ENCODE assay signal across 24 cellular contexts in genomic region chr9:87766697-87767096, GRCh38. TPM values are rescaled to one million over a fixed set of nuclear protein-coding genes. Genes with fewer than 3 reads are reported as not detected.
DNase-seq lines count a peak whose midpoint lies in the region; ATAC-seq, FAIRE-seq and TF ChIP-seq lines count a peak whose summit lies in the region.
"Had no signal": no experiment of that assay in that cellular context is flagged by ENCODE, and none has a peak within 500 bp of the region (broad histone marks: within the 10 kb centered on the region; RNA-seq: fewer than 3 reads in every experiment).

No MANE protein-coding gene starts in this region.

- no peak overlapping the region for H3T11ph ChIP-seq in H9 (ENCODE audit: low read length)

- no peak overlapping the region for H4K91ac ChIP-seq in H9 (ENCODE audit: insufficient read length, low read depth, low read length)

- WGBS in H9 (ENCODE audit: extremely low coverage, insufficient read length, low lambda C conversion rate) = no CpG with 5 or more reads among the region's 1 CpG

- peaks cover 4% of the 10 kb centered on the region for H3K27me3 Mint-ChIP-seq in H9 (ENCODE audit: low read depth)
- peaks cover 5% of the 10 kb centered on the region for H3K27me3 Mint-ChIP-seq in activated T-helper 17 cell treated with anti-CD3 and anti-CD28 coated beads, Interleukin-2, amount 50 U/mL, for 72 hours
- H3K27me3 Mint-ChIP-seq in activated T-cell treated with anti-CD3 and anti-CD28 coated beads, Interleukin-2, amount 50 U/mL, for 4 hours (ENCODE audit: low read depth) = peaks cover 8% of the 10 kb centered on the region

- dilution Hi-C loops in keratinocyte (cut with MboI; ENCODE audit: extremely low pct_ligation_motif_present, low sequenced_read_pairs) = no loop called here

- no peak overlapping the region for H2BK120ac ChIP-seq in H9 (ENCODE audit: low read depth, low read length, poor library complexity, severe bottlenecking)

- H4K20me1 ChIP-seq in H9 (ENCODE audit: control insufficient read depth, insufficient read depth, insufficient read length) (no peaks in the 10 kb centered on the region), keratinocyte (ENCODE audit: control insufficient read depth, extremely low read depth, insufficient read depth, low read length) (no peaks in the 10 kb centered on the region)

- H3K27ac ChIP-seq in C4-2B (peak overlapping the region; percentile 61), H9 (ENCODE audit: insufficient read length, low read depth, low read length) (no peak overlapping the region), keratinocyte (ENCODE audit: control insufficient read depth, insufficient read depth, low read length) (peak overlapping the region; percentile 47)
- H3K27ac ChIP-seq: KMS-11, parathyroid adenoma, SJSA1, thoracic aorta had no signal

- H3K9me1 ChIP-seq in keratinocyte (ENCODE audit: control insufficient read depth, extremely low read depth, insufficient read depth, low read length) = no peaks in the 10 kb centered on the region

- no peak overlapping the region for H2BK12ac ChIP-seq in H9 (ENCODE audit: insufficient read length, low read depth, low read length)

- H2AFZ ChIP-seq in H9 (ENCODE audit: low read length) = no peak overlapping the region
- H2AFZ ChIP-seq in keratinocyte (ENCODE audit: control insufficient read depth, low read length) = peak overlapping the region; percentile 49
- H2AFZ ChIP-seq: parathyroid adenoma had no signal

- H4K5ac ChIP-seq in H9 (ENCODE audit: insufficient read length, low read depth, low read length) = no peak overlapping the region

- H3K4me2 ChIP-seq in H9 (ENCODE audit: insufficient read depth, insufficient read length, low read length) = no peak overlapping the region
- H3K4me2 ChIP-seq in keratinocyte (ENCODE audit: control insufficient read depth, extremely low read depth, insufficient read depth, low read depth, low read length) = peak overlapping the region; percentile 50
- H3K4me2 ChIP-seq: KMS-11 had no signal

- no peak overlapping the region for H3K23ac ChIP-seq in H9 (ENCODE audit: insufficient read length, low read depth, low read length)

- no peak overlapping the region for H3K4me3 ChIP-seq in keratinocyte (ENCODE audit: control insufficient read depth in 2 of 3, extremely low read depth in 1 of 3, insufficient read depth in 2 of 3, low read depth in 1 of 3, low read length in 3 of 3)
- H3K4me3 ChIP-seq: lung, SJSA1, thoracic aorta had no signal

- no peaks in the 10 kb centered on the region for H3K36me3 Mint-ChIP-seq in H9 (ENCODE audit: insufficient read depth in 1 of 3, low read depth in 3 of 3)
- no peaks in the 10 kb centered on the region for H3K36me3 Mint-ChIP-seq in activated T-helper 17 cell treated with anti-CD3 and anti-CD28 coated beads, Interleukin-2, amount 50 U/mL, for 72 hours (ENCODE audit: low read depth)
- no peaks in the 10 kb centered on the region for H3K36me3 Mint-ChIP-seq in activated T-cell treated with anti-CD3 and anti-CD28 coated beads, Interleukin-2, amount 50 U/mL, for 4 hours (ENCODE audit: insufficient read depth)
- H3K36me3 Mint-ChIP-seq: naive thymus-derived CD8-positive, alpha-beta T cell; stimulated activated naive B cell treated with anti-CD40 and anti-IgM and Interleukin-4, amounts not matched to agents 10 μg/mL and 1 μg/mL and 100 μg/mL, for 72 hours had no signal

- H3K9me3 Mint-ChIP-seq in H9 = no peaks in the 10 kb centered on the region; a peak in 1 of 5 replicates
- H3K9me3 Mint-ChIP-seq in activated T-helper 17 cell treated with anti-CD3 and anti-CD28 coated beads, Interleukin-2, amount 50 U/mL, for 72 hours = no peaks in the 10 kb centered on the region
- no peaks in the 10 kb centered on the region for H3K9me3 Mint-ChIP-seq in activated T-cell treated with anti-CD3 and anti-CD28 coated beads, Interleukin-2, amount 50 U/mL, for 4 hours

- H3K27me3 ChIP-seq in H9 (ENCODE audit: insufficient read depth, low read length) = no peaks in the 10 kb centered on the region
- H3K27me3 ChIP-seq in keratinocyte (ENCODE audit: control insufficient read depth, extremely low read depth, insufficient read depth, low read length) = no peaks in the 10 kb centered on the region
- H3K27me3 ChIP-seq: SJSA1 had no signal

- H3K9ac ChIP-seq in H9 (ENCODE audit: extremely low read depth, insufficient read length, low read length) (no peak overlapping the region), keratinocyte (ENCODE audit: control insufficient read depth, extremely low read depth, insufficient read depth, low read length) (no peak overlapping the region)
- H3K9ac ChIP-seq: KMS-11, parathyroid adenoma had no signal

- H3K9me3 ChIP-seq in H9 (ENCODE audit: control insufficient read depth, low read depth, low read length) (no peaks in the 10 kb centered on the region), keratinocyte (ENCODE audit: control insufficient read depth, low read depth, low read length) (no peaks in the 10 kb centered on the region)
- H3K9me3 ChIP-seq: SJSA1, thoracic aorta had no signal

- H2BK5ac ChIP-seq in H9 (ENCODE audit: insufficient read length, low read length) = no peak overlapping the region

- peak; percentile 63 for ATAC-seq in activated T-helper 17 cell treated with anti-CD3 and anti-CD28 coated beads, Interleukin-2, amount 50 U/mL, for 72 hours (replicated peaks)
- no peak for ATAC-seq in activated T-cell treated with anti-CD3 and anti-CD28 coated beads, Interleukin-2, amount 50 U/mL, for 4 hours
- ATAC-seq in HG03565 (IDR thresholded peaks at IDR 0.05; ENCODE audit: unreplicated experiment) = no peak
- ATAC-seq: activated CD4-positive, CD25-positive, alpha-beta regulatory T cell treated with anti-CD3 and anti-CD28 coated beads, Interleukin-2, amount 50 U/mL, for 24 hours; naive thymus-derived CD8-positive, alpha-beta T cell; stimulated activated naive B cell treated with anti-CD40 and anti-IgM and Interleukin-4, amounts not matched to agents 10 μg/mL and 1 μg/mL and 100 μg/mL, for 72 hours; T-helper 17 cell had no signal

- H3K18ac ChIP-seq in H9 (ENCODE audit: insufficient read length, low read depth, low read length) = no peak overlapping the region

- H3K27ac Mint-ChIP-seq in H9 = no peak overlapping the region
- H3K27ac Mint-ChIP-seq in activated T-helper 17 cell treated with anti-CD3 and anti-CD28 coated beads, Interleukin-2, amount 50 U/mL, for 72 hours = no peak overlapping the region
- H3K27ac Mint-ChIP-seq: naive thymus-derived CD8-positive, alpha-beta T cell; stimulated activated naive B cell treated with anti-CD40 and anti-IgM and Interleukin-4, amounts not matched to agents 10 μg/mL and 1 μg/mL and 100 μg/mL, for 72 hours; T-helper 17 cell had no signal

- H4K8ac ChIP-seq in H9 (replicated peaks; ENCODE audit: insufficient read length, low read depth, low read length) = no peak overlapping the region

- H3K56ac ChIP-seq in H9 (ENCODE audit: insufficient read length, low read depth, low read length) = no peak overlapping the region

- peaks cover 3% of the 10 kb centered on the region; the same call in 1 of the 2 replicates for H3K4me1 ChIP-seq in H9 (ENCODE audit: insufficient read depth, low read length)
- H3K4me1 ChIP-seq in keratinocyte (ENCODE audit: control insufficient read depth, extremely low read depth, insufficient read depth, low read length) = peaks cover 19% of the 10 kb centered on the region
- H3K4me1 ChIP-seq: parathyroid adenoma, SJSA1 had no signal

- no peak overlapping the region for H2BK20ac ChIP-seq in H9 (ENCODE audit: low read depth, low read length, poor library complexity, severe bottlenecking)

- no peaks in the 10 kb centered on the region for H3K36me3 ChIP-seq in keratinocyte (ENCODE audit: control insufficient read depth in 2 of 2, extremely low read depth in 1 of 2, insufficient read depth in 2 of 2, low read length in 2 of 2)
- H3K36me3 ChIP-seq: SJSA1, thoracic aorta had no signal

- no peak overlapping the region for H2AK5ac ChIP-seq in H9 (ENCODE audit: insufficient read length, low read length)

- H3K4ac ChIP-seq in H9 (ENCODE audit: low read depth, low read length) = no peak overlapping the region

- peaks cover 36 to 44% of the 10 kb centered on the region in 2 experiments for H3K4me1 Mint-ChIP-seq in H9
- no peaks in the 10 kb centered on the region for H3K4me1 Mint-ChIP-seq in activated T-helper 17 cell treated with anti-CD3 and anti-CD28 coated beads, Interleukin-2, amount 50 U/mL, for 72 hours
- H3K4me1 Mint-ChIP-seq in activated T-cell treated with anti-CD3 and anti-CD28 coated beads, Interleukin-2, amount 50 U/mL, for 4 hours (ENCODE audit: low read depth) = no peaks in the 10 kb centered on the region
- H3K4me1 Mint-ChIP-seq: naive thymus-derived CD8-positive, alpha-beta T cell; stimulated activated naive B cell treated with anti-CD40 and anti-IgM and Interleukin-4, amounts not matched to agents 10 μg/mL and 1 μg/mL and 100 μg/mL, for 72 hours; T-helper 17 cell had no signal

- H3K14ac ChIP-seq in H9 (ENCODE audit: insufficient read depth, low read length) = no peak overlapping the region

- no peaks in the 10 kb centered on the region for H3K23me2 ChIP-seq in H9 (ENCODE audit: insufficient read length, low read depth, low read length, poor library complexity, severe bottlenecking)

- TF ChIP-seq CTCF in C4-2B (conservative IDR thresholded peaks at IDR 0.05) = no peak
- TF ChIP-seq CTCF in H9 (conservative IDR thresholded peaks at IDR 0.05) = no peak
- TF ChIP-seq CTCF in keratinocyte (optimal IDR thresholded peaks at IDR 0.05 in 1 of 3, IDR thresholded peaks at IDR 0.05 in 1 of 3, conservative IDR thresholded peaks at IDR 0.05 in 1 of 3; ENCODE audit: extremely low read depth in 1 of 3, insufficient read depth in 2 of 3, low read length in 3 of 3) = no peak

- H3K79me1 ChIP-seq in H9 (ENCODE audit: insufficient read depth, low read depth, low read length, poor library complexity, severe bottlenecking) = no peaks in the 10 kb centered on the region

- no peak overlapping the region for H3K4me3 Mint-ChIP-seq in H9
- no peak overlapping the region for H3K4me3 Mint-ChIP-seq in activated T-helper 17 cell treated with anti-CD3 and anti-CD28 coated beads, Interleukin-2, amount 50 U/mL, for 72 hours
- no peak overlapping the region for H3K4me3 Mint-ChIP-seq in activated T-cell treated with anti-CD3 and anti-CD28 coated beads, Interleukin-2, amount 50 U/mL, for 4 hours
- H3K4me3 Mint-ChIP-seq: naive thymus-derived CD8-positive, alpha-beta T cell; stimulated activated naive B cell treated with anti-CD40 and anti-IgM and Interleukin-4, amounts not matched to agents 10 μg/mL and 1 μg/mL and 100 μg/mL, for 72 hours; T-helper 17 cell had no signal

- no peaks in the 10 kb centered on the region for H3K79me2 ChIP-seq in H9 (ENCODE audit: insufficient read depth, low read length)
- H3K79me2 ChIP-seq in keratinocyte (ENCODE audit: control insufficient read depth, insufficient read depth, low read length) = no peaks in the 10 kb centered on the region
- H3K79me2 ChIP-seq: parathyroid adenoma had no signal

- no peak overlapping the region for H2BK15ac ChIP-seq in H9 (ENCODE audit: low read depth, low read length)

- peak; percentile 95 for FAIRE-seq in keratinocyte (lab: Jason Lieb, UNC)

- DNase-seq in H9 = peak; percentile 62
- DNase-seq in keratinocyte (ENCODE audit: low read depth, low spot score) = peak; percentile 38
- no peak for DNase-seq in NCI-H510A (lab: John Stamatoyannopoulos, UW)
- no peak for DNase-seq in COR-L47 (lab: John Stamatoyannopoulos, UW)
- DNase-seq in activated T-cell treated with anti-CD3 and anti-CD28 coated beads, Interleukin-2, amount 50 U/mL, for 4 hours = no peak
- DNase-seq: amygdala; central memory CD4-positive, alpha-beta T cell; DND-41; glutamatergic neuron; naive thymus-derived CD8-positive, alpha-beta T cell; NCI-H1048; NCI-H2081; NCI-H524; stimulated activated naive B cell treated with anti-CD40 and anti-IgM and Interleukin-4, amounts not matched to agents 10 μg/mL and 1 μg/mL and 100 μg/mL, for 72 hours; T-helper 17 cell had no signal

RNA-seq across cellular contexts. Expression of gene CTSL, which starts 40.8 kb away (rescaled TPM):
- 28.9 and 33.4 TPM in 2 replicates for total RNA-seq in H9 (2021)
- total RNA-seq in activated T-helper 17 cell treated with anti-CD3 and anti-CD28 coated beads, Interleukin-2, amount 50 U/mL, for 72 hours = 10 to 100 TPM; 13.2 to 43.0 TPM
- 94.0 to 121 TPM (median 116 TPM) in 3 replicates for polyA plus RNA-seq in keratinocyte
- polyA plus RNA-seq in keratinocyte (2011; ENCODE audit: low read depth) = 55.9 TPM
- 39.0 and 41.0 TPM in 2 replicates for polyA plus RNA-seq in keratinocyte (2011; cell fraction: cytosol; rRNA removed)
- 161 and 249 TPM in 2 replicates for polyA plus RNA-seq in keratinocyte (2011; cell fraction: nucleus; rRNA removed)
- polyA plus RNA-seq in keratinocyte (2012; ENCODE audit: low replicate concordance) = 40.9 and 71.2 TPM in 2 replicates
- 14.8 to 28.4 TPM (median 23.2 TPM) in 3 replicates for polyA minus RNA-seq in keratinocyte
- 28.8 TPM for polyA minus RNA-seq in keratinocyte (2011; cell fraction: cytosol; rRNA and poly(A)+ RNA removed)
- polyA minus RNA-seq in keratinocyte (2011; cell fraction: nucleus; rRNA and poly(A)+ RNA removed) = 45.5 and 69.0 TPM in 2 replicates
- 10 to 100 TPM; 10.9 to 14.4 (median 13.2) TPM for total RNA-seq in activated T-cell treated with anti-CD3 and anti-CD28 coated beads, Interleukin-2, amount 50 U/mL, for 4 hours

Comparison
In these comparisons a context has a peak if more than half of its experiments do, and no peak if none do; other contexts are left out.
1. DNase-seq: peak in H9 (single experiment) and keratinocyte (single experiment); none in NCI-H510A (single experiment), COR-L47 (single experiment) and activated T-cell treated with anti-CD3 and anti-CD28 coated beads, Interleukin-2, amount 50 U/mL, for 4 hours (single experiment).